1 cellular context compared by ENCODE assay signal in the genomic region with DNA sequence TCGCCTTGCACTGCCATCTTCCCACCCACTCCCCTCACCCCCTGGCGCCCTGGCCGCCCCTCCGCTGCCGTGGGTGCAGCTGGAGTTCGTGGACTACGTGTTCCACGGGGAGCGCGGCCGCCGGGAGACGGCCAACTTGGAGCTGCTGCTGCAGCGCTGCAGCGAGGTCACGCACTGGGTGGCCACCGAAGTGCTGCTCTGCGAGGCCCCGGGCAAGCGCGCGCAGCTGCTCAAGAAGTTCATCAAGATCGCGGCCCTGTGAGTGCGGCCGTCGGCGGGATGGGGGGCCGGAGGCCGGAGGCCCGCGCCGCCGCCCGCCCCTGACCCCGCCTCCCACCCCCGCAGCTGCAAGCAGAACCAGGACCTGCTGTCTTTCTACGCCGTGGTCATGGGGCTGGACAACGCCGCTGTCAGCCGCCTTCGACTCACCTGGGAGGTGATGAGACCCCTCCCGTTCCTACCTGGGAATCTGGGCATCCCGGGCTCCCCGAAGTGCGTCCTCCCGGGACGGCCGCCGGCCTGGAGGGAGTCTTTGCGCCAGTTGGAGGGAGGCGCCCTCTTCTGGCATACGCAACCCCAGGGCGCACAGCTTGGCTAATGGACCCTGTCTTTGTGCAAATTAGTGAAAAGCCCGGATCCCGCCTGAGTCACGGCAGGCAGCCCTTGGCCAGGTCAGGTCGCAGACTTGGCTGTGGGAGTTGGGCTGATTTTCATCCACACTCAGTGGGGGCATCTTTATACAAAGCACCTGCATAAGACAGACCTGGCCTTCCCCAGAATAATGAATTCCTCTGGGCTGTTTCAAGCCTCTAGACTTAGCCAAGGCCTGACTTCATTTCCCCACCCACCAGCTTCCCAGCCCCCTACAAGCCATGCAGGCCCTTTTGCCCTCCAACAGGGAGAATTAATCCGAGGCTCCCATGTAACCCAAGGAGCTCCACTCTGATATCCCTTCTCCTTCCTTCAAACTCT.
TF ChIP-seq lines count a peak whose summit lies in the region.

No MANE protein-coding gene starts in this region.

TF ChIP-seq in SK-N-SH, 30 proteins besides CTCF, POLR2A, EP300 and RAD21:
- TF ChIP-seq JUND (IDR thresholded peaks at IDR 0.05) (no peak), RCOR1 (IDR thresholded peaks at IDR 0.05; ENCODE audit: low read length) (peak; percentile 9; the same call in 1 of the 2 replicates), EZH2phosphoT487 (IDR thresholded peaks at IDR 0.05; ENCODE audit: borderline replicate concordance, low read depth) (no peak), POLR2AphosphoS5 (IDR thresholded peaks at IDR 0.05; ENCODE audit: low read depth, low read length) (peak; percentile 20; the same call in 1 of the 2 replicates), NRF1 (IDR thresholded peaks at IDR 0.05; ENCODE audit: low read depth, low read length) (no peak), MAX (IDR thresholded peaks at IDR 0.05; ENCODE audit: low read depth) (peak; percentile 43; the same call in 1 of the 2 replicates), SMC3 (IDR thresholded peaks at IDR 0.05; ENCODE audit: low read depth, low read length) (peak; percentile 71), RFX5 (IDR thresholded peaks at IDR 0.05; ENCODE audit: low read length) (no peak), FOSL2 (IDR thresholded peaks at IDR 0.05; ENCODE audit: borderline replicate concordance, low read depth) (peak; percentile 13; the same call in 1 of the 2 replicates), GATA2 (CRISPR knock-in tag; IDR thresholded peaks at IDR 0.05) (no peak), YY1 (IDR thresholded peaks at IDR 0.05; ENCODE audit: low read depth) (no peak), CHD2 (IDR thresholded peaks at IDR 0.05; ENCODE audit: low read length, partially characterized antibody) (peak; percentile 65), ELF1 (IDR thresholded peaks at IDR 0.05) (no peak), MEF2A (IDR thresholded peaks at IDR 0.05; ENCODE audit: borderline replicate concordance, low read depth) (no peak), MXI1 (IDR thresholded peaks at IDR 0.05; ENCODE audit: low read depth, low read length) (no peak; the same call in 1 of the 2 replicates), TCF12 (IDR thresholded peaks at IDR 0.05) (no peak), TAF1 (IDR thresholded peaks at IDR 0.05; ENCODE audit: borderline replicate concordance, low read depth, low read length) (no peak)
- TF ChIP-seq, protein P1, sequence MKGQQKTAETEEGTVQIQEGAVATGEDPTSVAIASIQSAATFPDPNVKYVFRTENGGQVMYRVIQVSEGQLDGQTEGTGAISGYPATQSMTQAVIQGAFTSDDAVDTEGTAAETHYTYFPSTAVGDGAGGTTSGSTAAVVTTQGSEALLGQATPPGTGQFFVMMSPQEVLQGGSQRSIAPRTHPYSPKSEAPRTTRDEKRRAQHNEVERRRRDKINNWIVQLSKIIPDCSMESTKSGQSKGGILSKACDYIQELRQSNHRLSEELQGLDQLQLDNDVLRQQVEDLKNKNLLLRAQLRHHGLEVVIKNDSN (IDR thresholded peaks at IDR 0.05; ENCODE audit: borderline replicate concordance, low read depth) = no peak
- TF ChIP-seq, protein P2, sequence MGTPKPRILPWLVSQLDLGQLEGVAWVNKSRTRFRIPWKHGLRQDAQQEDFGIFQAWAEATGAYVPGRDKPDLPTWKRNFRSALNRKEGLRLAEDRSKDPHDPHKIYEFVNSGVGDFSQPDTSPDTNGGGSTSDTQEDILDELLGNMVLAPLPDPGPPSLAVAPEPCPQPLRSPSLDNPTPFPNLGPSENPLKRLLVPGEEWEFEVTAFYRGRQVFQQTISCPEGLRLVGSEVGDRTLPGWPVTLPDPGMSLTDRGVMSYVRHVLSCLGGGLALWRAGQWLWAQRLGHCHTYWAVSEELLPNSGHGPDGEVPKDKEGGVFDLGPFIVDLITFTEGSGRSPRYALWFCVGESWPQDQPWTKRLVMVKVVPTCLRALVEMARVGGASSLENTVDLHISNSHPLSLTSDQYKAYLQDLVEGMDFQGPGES (IDR thresholded peaks at IDR 0.05; ENCODE audit: low read depth, low read length) = no peak
TF ChIP-seq in SK-N-SH: peak in this region for 6.
